Comparison of ENCODE assay signal across 30 cellular contexts in genomic region chr2:100666996-100667395, GRCh38.
"Had no signal": no experiment of that assay in that cellular context is flagged by ENCODE, and none has a peak within 500 bp of the region (broad histone marks: within the 10 kb centered on the region; RNA-seq: fewer than 3 reads in every experiment).

No MANE protein-coding gene starts in this region.

- H3K9me3 ChIP-seq: ovary, psoas muscle, spleen, stomach, thoracic aorta, thyroid gland, tibial nerve, upper lobe of right lung, uterus had no signal

- H3K4me3 Mint-ChIP-seq: naive thymus-derived CD4-positive, alpha-beta T cell; natural killer cell; nephron; neural progenitor cell; stimulated activated memory B cell treated with anti-CD40 and anti-IgM and Interleukin-4, amounts not matched to agents 10 μg/mL and 1 μg/mL and 100 μg/mL, for 72 hours; stimulated activated naive CD8-positive, alpha-beta T cell treated with anti-CD3 and anti-CD28 coated beads, Interleukin-15, Interleukin-2, amounts not matched to agents 100 ng/mL and 50 ng/mL, for 24 hours; type B pancreatic cell had no signal

- H3K4me2 ChIP-seq: neural progenitor cell, smooth muscle cell had no signal

- H3K27ac ChIP-seq: neural progenitor cell, ovary, parathyroid adenoma, psoas muscle, skin epidermis, spleen, stomach, thoracic aorta, thyroid gland, tibial nerve, upper lobe of right lung, uterus had no signal

- H3K9me3 Mint-ChIP-seq: natural killer cell; nephron; stimulated activated memory B cell treated with anti-CD40 and anti-IgM and Interleukin-4, amounts not matched to agents 10 μg/mL and 1 μg/mL and 100 μg/mL, for 72 hours; stimulated activated naive CD8-positive, alpha-beta T cell treated with anti-CD3 and anti-CD28 coated beads, Interleukin-15, Interleukin-2, amounts not matched to agents 100 ng/mL and 50 ng/mL, for 24 hours had no signal

- H3K9ac ChIP-seq: neural progenitor cell, parathyroid adenoma had no signal

- H3K27me3 ChIP-seq: neural progenitor cell, ovary, stomach, thyroid gland, tibial nerve, upper lobe of right lung, uterus had no signal

- H3K27me3 Mint-ChIP-seq: stimulated activated naive CD8-positive, alpha-beta T cell treated with anti-CD3 and anti-CD28 coated beads, Interleukin-15, Interleukin-2, amounts not matched to agents 100 ng/mL and 50 ng/mL, for 24 hours had no signal

- H3K79me2 ChIP-seq: parathyroid adenoma had no signal

- H3K4me1 ChIP-seq: neural progenitor cell, parathyroid adenoma, psoas muscle, spleen, stomach, thyroid gland, tibial nerve, upper lobe of right lung, uterus had no signal

- DNase-seq: naive thymus-derived CD4-positive, alpha-beta T cell; natural killer cell; occipital lobe; ovary; posterior cingulate gyrus; psoas muscle; right cardiac atrium; spleen; stimulated activated CD4-positive, alpha-beta T cell treated with anti-CD3 and anti-CD28 coated beads, Interleukin-12 subunit alpha, Interleukin-12 subunit beta, amount 100 ng/mL, for 4 hours; stimulated activated CD4-positive, alpha-beta T cell treated with anti-CD3 and anti-CD28 coated beads, Interleukin-1b, Interleukin-23, amount 100 ng/mL, for 48 hours; stimulated activated CD4-positive, alpha-beta T cell treated with anti-CD3 and anti-CD28 coated beads, Interleukin-4, amount 100 ng/mL, for 1 hour; stimulated activated CD4-positive, alpha-beta T cell treated with anti-CD3 and anti-CD28 coated beads, Interleukin-4, amount 100 ng/mL, for 4 hours; stimulated activated CD8-positive, alpha-beta memory T cell treated with anti-CD3 and anti-CD28 coated beads, Interleukin-4, amount 100 ng/mL, for 48 hours; stimulated activated naive CD4-positive, alpha-beta T cell; stomach; thyroid gland; upper lobe of right lung; uterus had no signal

- H2AFZ ChIP-seq: neural progenitor cell, parathyroid adenoma had no signal

- H3K4me3 ChIP-seq: neural progenitor cell, ovary, psoas muscle, skin epidermis, smooth muscle cell, spleen, stomach, thoracic aorta, thyroid gland, tibial nerve, upper lobe of right lung, uterus had no signal

- H3K4me1 Mint-ChIP-seq: natural killer cell; nephron; neural progenitor cell; stimulated activated memory B cell treated with anti-CD40 and anti-IgM and Interleukin-4, amounts not matched to agents 10 μg/mL and 1 μg/mL and 100 μg/mL, for 72 hours had no signal

- H3K36me3 Mint-ChIP-seq: naive thymus-derived CD4-positive, alpha-beta T cell; natural killer cell; neural progenitor cell; stimulated activated memory B cell treated with anti-CD40 and anti-IgM and Interleukin-4, amounts not matched to agents 10 μg/mL and 1 μg/mL and 100 μg/mL, for 72 hours; type B pancreatic cell had no signal

- H3K36me3 ChIP-seq: neural progenitor cell, ovary, spleen, stomach, thoracic aorta, thyroid gland, tibial nerve, upper lobe of right lung, uterus had no signal

- H3K27ac Mint-ChIP-seq: natural killer cell; nephron; neural progenitor cell; progenitor cell of endocrine pancreas; stimulated activated memory B cell treated with anti-CD40 and anti-IgM and Interleukin-4, amounts not matched to agents 10 μg/mL and 1 μg/mL and 100 μg/mL, for 72 hours; stimulated activated naive CD8-positive, alpha-beta T cell treated with anti-CD3 and anti-CD28 coated beads, Interleukin-15, Interleukin-2, amounts not matched to agents 100 ng/mL and 50 ng/mL, for 24 hours; type B pancreatic cell had no signal

- ATAC-seq: naive thymus-derived CD4-positive, alpha-beta T cell; natural killer cell; psoas muscle; right cardiac atrium; sciatic nerve; stimulated activated memory B cell treated with anti-CD40 and anti-IgM and Interleukin-4, amounts not matched to agents 10 μg/mL and 1 μg/mL and 100 μg/mL, for 72 hours; upper lobe of right lung had no signal
